Comparison of ENCODE assay signal across 23 cellular contexts in the genomic region with DNA sequence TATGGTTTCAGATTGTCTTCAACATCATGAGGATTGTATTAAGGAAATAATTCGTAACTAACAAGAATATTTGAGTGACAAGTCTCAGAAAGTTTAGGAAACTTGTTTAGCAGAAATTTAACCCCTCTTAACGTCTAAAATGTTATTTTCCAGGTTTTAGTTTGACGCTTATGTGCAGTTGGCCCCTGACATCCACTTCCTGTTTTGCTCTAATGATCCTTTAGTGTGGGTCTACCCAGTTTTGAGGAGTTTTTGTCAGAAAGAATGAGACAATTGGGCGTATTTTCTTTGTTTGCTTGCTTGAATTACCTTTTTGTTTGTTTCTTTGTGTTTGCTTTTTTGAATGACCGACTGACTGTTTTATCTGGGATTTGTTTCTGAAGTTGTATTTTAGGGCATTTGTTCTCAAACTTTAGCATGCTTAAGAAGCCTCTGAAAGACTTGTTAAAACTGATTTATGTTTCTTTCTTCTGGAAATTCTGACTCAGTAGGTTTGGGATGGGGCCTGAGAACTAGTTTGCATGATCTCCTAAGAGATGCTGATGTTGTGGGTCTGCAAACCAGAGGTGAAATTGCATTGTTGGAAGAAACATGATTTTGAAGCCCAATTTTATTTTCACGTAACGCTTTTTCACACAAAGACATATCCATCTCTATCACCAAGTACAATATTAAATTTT. TPM values are rescaled to one million over a fixed set of nuclear protein-coding genes. Genes with fewer than 3 reads are reported as not detected.
DNase-seq lines count a peak whose midpoint lies in the region; FAIRE-seq and TF ChIP-seq lines count a peak whose summit lies in the region.
"Had no signal": no experiment of that assay in that cellular context is flagged by ENCODE, and none has a peak within 500 bp of the region (broad histone marks: within the 10 kb centered on the region; RNA-seq: fewer than 3 reads in every experiment).

No MANE protein-coding gene starts in this region.

- POLR2A ChIA-PET in endothelial cell of umbilical vein (lab: Charles Lee), result no interaction called here

- H3K27me3 ChIP-seq in endothelial cell of umbilical vein (ENCODE audit: control insufficient read depth in 2 of 2, insufficient read depth in 2 of 2, low read length in 2 of 2) (no peaks in the 10 kb centered on the region), smooth muscle cell (ENCODE audit: low read depth) (no peaks in the 10 kb centered on the region), adrenal gland (no peaks in the 10 kb centered on the region)
- H3K27me3 ChIP-seq: esophagus muscularis mucosa, Peyer's patch, SJSA1 had no signal

- FAIRE-seq in GM12891 (lab: Jason Lieb, UNC), result no peak
- FAIRE-seq in endothelial cell of umbilical vein (lab: Jason Lieb, UNC), result no peak

- CTCF ChIA-PET in endothelial cell of umbilical vein (lab: Charles Lee), result no interaction called here

- H4K20me1 ChIP-seq in endothelial cell of umbilical vein (replicated peaks; ENCODE audit: control insufficient read depth, extremely low read depth, insufficient read depth, low read length) (no peaks in the 10 kb centered on the region), smooth muscle cell (ENCODE audit: low read depth) (peaks cover 21% of the 10 kb centered on the region)

- no TSS peak for BruUV-seq in endothelial cell of umbilical vein (replicated peaks; lab: Mats Ljungman, UMichigan)

- H3K9me3 ChIP-seq in endothelial cell of umbilical vein (replicated peaks; ENCODE audit: control insufficient read depth, insufficient read depth, low read length) (no peaks in the 10 kb centered on the region), smooth muscle cell (replicated peaks; ENCODE audit: low read depth) (no peaks in the 10 kb centered on the region), adrenal gland (replicated peaks in 1 of 3) (no peaks in the 10 kb centered on the region)
- H3K9me3 ChIP-seq: esophagus muscularis mucosa, Peyer's patch, SJSA1 had no signal

- H3K4me2 ChIP-seq in endothelial cell of umbilical vein (ENCODE audit: insufficient read depth, low read length), result no peak overlapping the region
- no peak overlapping the region for H3K4me2 ChIP-seq in smooth muscle cell

- peaks cover 29% of the 10 kb centered on the region for H3K79me2 ChIP-seq in endothelial cell of umbilical vein (ENCODE audit: control insufficient read depth, insufficient read depth, low read length)
- peaks cover 100% of the 10 kb centered on the region for H3K79me2 ChIP-seq in smooth muscle cell (ENCODE audit: low read depth)

- no peak overlapping the region for H2AFZ ChIP-seq in endothelial cell of umbilical vein (ENCODE audit: low read depth, low read length)
- H2AFZ ChIP-seq in smooth muscle cell (ENCODE audit: low read depth), result no peak overlapping the region

- no peak for TF ChIP-seq POLR2A in GM12891 (IDR thresholded peaks at IDR 0.05; ENCODE audit: low read depth, low read length)
- TF ChIP-seq POLR2A in endothelial cell of umbilical vein (IDR thresholded peaks at IDR 0.05; ENCODE audit: low read depth, low read length), result no peak
- TF ChIP-seq POLR2A in adrenal gland (IDR thresholded peaks at IDR 0.05), result no peak

- H3K4me1 ChIP-seq in endothelial cell of umbilical vein (ENCODE audit: control insufficient read depth, extremely low read depth, insufficient read depth, low read length), result no peaks in the 10 kb centered on the region
- H3K4me1 ChIP-seq in smooth muscle cell (ENCODE audit: low read depth), result peaks cover 4% of the 10 kb centered on the region
- peaks cover 0 to 19% of the 10 kb centered on the region in 2 donors for H3K4me1 ChIP-seq in adrenal gland (replicated peaks in 1 of 2)
- H3K4me1 ChIP-seq: Peyer's patch, SJSA1 had no signal

- H3F3A ChIP-seq in smooth muscle cell (ENCODE audit: low read depth), result no peaks in the 10 kb centered on the region

- DNase-seq in GM12891 (ENCODE audit: insufficient read length, low spot score), result no peak
- peak; percentile 19 for DNase-seq in NAMALWA (ENCODE audit: low spot score)
- DNase-seq in endothelial cell of umbilical vein (ENCODE audit: low read depth, low spot score), result peak; percentile 36
- DNase-seq in smooth muscle cell (lab: John Stamatoyannopoulos, UW; ENCODE audit: unreplicated experiment), result no peak
- DNase-seq in iPS-NIHi11 (ENCODE audit: low spot score), result no peak
- DNase-seq in adrenal gland, result no peak
- no peak for DNase-seq in activated CD4-positive, alpha-beta T cell treated with anti-CD3 and anti-CD28 coated beads, Interleukin-2, amount 50 U/mL, for 4 hours
- DNase-seq: activated CD4-positive, alpha-beta T cell treated with anti-CD3 and anti-CD28 coated beads for 36 hours; cerebellar nuclear complex; effector memory CD4-positive, alpha-beta T cell; HCEC 1CT; KG1; NCI-H1048; NCI-H187 treated with DMSO at 0.1 percent for 48 hours; NCI-H2227 treated with DMSO at 0.1 percent for 48 hours; NCI-H82; Peyer's patch; right cardiac atrium; stimulated activated CD4-positive, alpha-beta T cell treated with anti-CD3 and anti-CD28 coated beads, Interleukin-12 subunit alpha, Interleukin-12 subunit beta, amount 100 ng/mL, for 4 hours; stimulated activated CD4-positive, alpha-beta T cell treated with anti-CD3 and anti-CD28 coated beads, Interleukin-4, amount 100 ng/mL, for 4 hours; stimulated activated naive CD8-positive, alpha-beta T cell treated with anti-CD3 and anti-CD28 coated beads, Interleukin-15, Interleukin-2, amounts not matched to agents 100 U/mL and 50 U/mL, for 24 hours had no signal

- intact Hi-C loops in endothelial cell of umbilical vein (cut with micrococcal nuclease), result no loop called here
- intact Hi-C loops in adrenal gland (cut with DNase I), result no loop called here

- H3K36me3 ChIP-seq in endothelial cell of umbilical vein (ENCODE audit: control insufficient read depth in 2 of 2, extremely low read depth in 1 of 2, insufficient read depth in 2 of 2, low read length in 2 of 2), result no peaks in the 10 kb centered on the region
- no peaks in the 10 kb centered on the region for H3K36me3 ChIP-seq in smooth muscle cell (ENCODE audit: low read depth)
- peaks cover 0 to 7% of the 10 kb centered on the region in 2 donors for H3K36me3 ChIP-seq in adrenal gland (replicated peaks in 1 of 2)
- H3K36me3 ChIP-seq: esophagus muscularis mucosa, Peyer's patch had no signal

- H3K27ac ChIP-seq in endothelial cell of umbilical vein (ENCODE audit: insufficient read depth, low read depth, low read length), result no peak overlapping the region
- peak overlapping the region; percentile 35 for H3K27ac ChIP-seq in smooth muscle cell (ENCODE audit: low read depth)
- H3K27ac ChIP-seq in adrenal gland, result peak overlapping the region in 1 of 5 donors; percentile 4
- H3K27ac ChIP-seq: esophagus muscularis mucosa, Peyer's patch, SJSA1 had no signal

- H3K9me1 ChIP-seq in endothelial cell of umbilical vein (replicated peaks; ENCODE audit: control insufficient read depth, extremely low read depth, insufficient read depth, low read length), result no peaks in the 10 kb centered on the region

- dilution Hi-C loops in endothelial cell of umbilical vein (cut with MboI; ENCODE audit: extremely low pct_ligation_motif_present, low sequenced_read_pairs), result no loop called here

- H3K9ac ChIP-seq in endothelial cell of umbilical vein (replicated peaks; ENCODE audit: extremely low read depth, insufficient read depth, low read length) (no peak overlapping the region), smooth muscle cell (ENCODE audit: low read depth) (no peak overlapping the region)

- H3K4me3 ChIP-seq in endothelial cell of umbilical vein (replicated peaks in 1 of 3; ENCODE audit: insufficient read depth in 1 of 3, low read depth in 1 of 3, low read length in 3 of 3), result no peak overlapping the region
- H3K4me3 ChIP-seq in smooth muscle cell, result no peak overlapping the region
- no peak overlapping the region for H3K4me3 ChIP-seq in adrenal gland
- H3K4me3 ChIP-seq: esophagus muscularis mucosa, Peyer's patch, SJSA1 had no signal

- no peak for TF ChIP-seq CTCF in endothelial cell of umbilical vein (IDR thresholded peaks at IDR 0.05; ENCODE audit: extremely low read depth in 1 of 2, insufficient read depth in 1 of 2, low read depth in 1 of 2, low read length in 2 of 2)
- no peak for TF ChIP-seq CTCF in smooth muscle cell (IDR thresholded peaks at IDR 0.05; ENCODE audit: borderline replicate concordance, insufficient read depth, poor library complexity, severe bottlenecking)
- TF ChIP-seq CTCF in adrenal gland (IDR thresholded peaks at IDR 0.05), result no peak

- WGBS in smooth muscle cell (ENCODE audit: low lambda C conversion rate), result 63% methylated on average over 7 of the region's 7 CpGs
- WGBS in adrenal gland, 4 donors, result 75 to 82% (median 79%) methylated on average over 7 of the region's 7 CpGs

TF ChIP-seq in GM12891, 5 proteins besides CTCF, POLR2A, EP300 and RAD21:
- TF ChIP-seq PAX5 (IDR thresholded peaks at IDR 0.05; ENCODE audit: insufficient read depth, low read length, severe bottlenecking) (no peak), SPI1 (IDR thresholded peaks at IDR 0.05; ENCODE audit: low read depth, low read length) (peak; percentile 86)

TF ChIP-seq in endothelial cell of umbilical vein, 7 proteins besides CTCF, POLR2A, EP300 and RAD21 (continues in another document):
- TF ChIP-seq EZH2 (IDR thresholded peaks at IDR 0.05; ENCODE audit: borderline replicate concordance, low read depth, low read length, severe bottlenecking) (no peak), MAX (IDR thresholded peaks at IDR 0.05; ENCODE audit: insufficient read depth, insufficient read length) (no peak), GATA2 (IDR thresholded peaks at IDR 0.05; ENCODE audit: insufficient read depth, insufficient read length, low read depth, low read length) (no peak), FOS (IDR thresholded peaks at IDR 0.05; ENCODE audit: borderline replicate concordance, insufficient read depth, low read length) (no peak), JUN (IDR thresholded peaks at IDR 0.05; ENCODE audit: borderline replicate concordance, insufficient read depth, insufficient read length, low read depth) (no peak)

RNA-seq across cellular contexts. Expression of gene RBMS3, which starts 20.6 kb away (rescaled TPM):
- 0.58 TPM for polyA plus RNA-seq in GM12891 (2012; ENCODE audit: low read depth, missing spikeins)
- total RNA-seq in endothelial cell of umbilical vein, result 37.3 and 42.3 TPM in 2 replicates
- 13.6 and 16.3 TPM in 2 replicates for polyA plus RNA-seq in endothelial cell of umbilical vein
- polyA plus RNA-seq in endothelial cell of umbilical vein (2011; cell fraction: cytosol; rRNA removed), result 11.4 and 11.9 TPM in 2 replicates
- polyA plus RNA-seq in endothelial cell of umbilical vein (2011; cell fraction: nucleus; rRNA removed), result 42.3 and 46.1 TPM in 2 replicates
- polyA plus RNA-seq in endothelial cell of umbilical vein (2012), result 8.2 and 10.2 TPM in 2 replicates
- 95.1 and 103 TPM in 2 replicates for polyA minus RNA-seq in endothelial cell of umbilical vein
- 7.3 TPM for polyA minus RNA-seq in endothelial cell of umbilical vein (2011; cell fraction: cytosol; rRNA and poly(A)+ RNA removed)
- 142 and 159 TPM in 2 replicates for polyA minus RNA-seq in endothelial cell of umbilical vein (2011; cell fraction: nucleus; rRNA and poly(A)+ RNA removed)
- total RNA-seq in smooth muscle cell, result 50.6 and 53.8 TPM in 2 replicates
- polyA plus RNA-seq in smooth muscle cell, result 40.9 and 42.9 TPM in 2 replicates
- 10 to 100 TPM; 36.5 to 90.1 (median 53.4) TPM for total RNA-seq in adrenal gland
- polyA plus RNA-seq in adrenal gland, result 10 to 100 TPM in 1 of 3 donors, 1 to 10 TPM in 2; 8.7 to 52.4 (median 9.6) TPM

Comparison
In these comparisons a context has a peak if more than half of its experiments do, and no peak if none do; other contexts are left out.
1. DNase-seq: peak in NAMALWA (single experiment) and endothelial cell of umbilical vein (single experiment); none in GM12891 (single experiment), smooth muscle cell (single experiment), iPS-NIHi11 (single experiment), adrenal gland (0 of 7) and activated CD4-positive, alpha-beta T cell treated with anti-CD3 and anti-CD28 coated beads, Interleukin-2, amount 50 U/mL, for 4 hours (0 of 2).